ENCODE assay signal across 20 cellular contexts in genomic region chr14:99589651-99590530, GRCh38. TPM values are rescaled to one million over a fixed set of nuclear protein-coding genes. Genes with fewer than 3 reads are reported as not detected.
A peak's percentile ranks its signal among the peaks of the same experiment; 100 is the strongest.
DNase-seq lines count a peak whose midpoint lies in the region; ATAC-seq and TF ChIP-seq lines count a peak whose summit lies in the region.
"Had no signal": no experiment of that assay in that cellular context is flagged by ENCODE, and none has a peak within 500 bp of the region (broad histone marks: within the 10 kb centered on the region; RNA-seq: fewer than 3 reads in every experiment).

No MANE protein-coding gene starts in this region.

- H3K14ac ChIP-seq in mesenchymal stem cell (ENCODE audit: low read length in 2 of 2) = peak overlapping the region in 1 of 2 experiments; percentile 83

- no peak overlapping the region for H2AFZ ChIP-seq in mesenchymal stem cell (ENCODE audit: low read depth, low read length)

- no peak overlapping the region for H2BK5ac ChIP-seq in mesenchymal stem cell (ENCODE audit: low read depth, low read length, poor library complexity, severe bottlenecking)

- H2BK12ac ChIP-seq in mesenchymal stem cell (ENCODE audit: low read length in 2 of 2) = peak overlapping the region in 1 of 2 experiments; percentile 45

- H3K4me3 Mint-ChIP-seq in endodermal cell = no peak overlapping the region
- H3K4me3 Mint-ChIP-seq: CD14-positive monocyte; stimulated activated effector memory CD8-positive, alpha-beta T cell treated with anti-CD3 and anti-CD28 coated beads, Interleukin-12 subunit alpha, Interleukin-12 subunit beta, amount 100 ng/mL, for 72 hours had no signal

- peak overlapping the region in 1 of 2 experiments; percentile 21 for H3K18ac ChIP-seq in mesenchymal stem cell (ENCODE audit: low read depth in 1 of 2, low read length in 2 of 2)

- H3K4me2 ChIP-seq in mesenchymal stem cell (ENCODE audit: low read length, poor library complexity, severe bottlenecking) = no peak overlapping the region

- no peak overlapping the region for H3K4me3 ChIP-seq in endodermal cell (ENCODE audit: low read length)
- no peak overlapping the region for H3K4me3 ChIP-seq in mesenchymal stem cell (ENCODE audit: insufficient read depth in 1 of 2, low read depth in 1 of 2, low read length in 2 of 2)
- H3K4me3 ChIP-seq: HAP-1, left lung, pancreas, tibial artery had no signal

- peak; percentile 65 for ATAC-seq in Right ventricle myocardium superior (ENCODE audit: poor library complexity)
- ATAC-seq: activated CD4-positive, CD25-positive, alpha-beta regulatory T cell treated with anti-CD3 and anti-CD28 coated beads, Interleukin-2, amount 50 U/mL, for 24 hours; stimulated activated effector memory CD8-positive, alpha-beta T cell treated with anti-CD3 and anti-CD28 coated beads, Interleukin-12 subunit alpha, Interleukin-12 subunit beta, amount 100 ng/mL, for 72 hours had no signal

- no peaks in the 10 kb centered on the region for H3K36me3 ChIP-seq in endodermal cell (ENCODE audit: control insufficient read depth, insufficient read depth, low read length)
- H3K36me3 ChIP-seq in mesenchymal stem cell (ENCODE audit: control insufficient read depth in 1 of 2, insufficient read depth in 2 of 2, low read depth in 1 of 2, low read length in 2 of 2) = no peaks in the 10 kb centered on the region
- H3K36me3 ChIP-seq: HAP-1, left lung, pancreas, tibial artery had no signal

- H3K36me3 Mint-ChIP-seq in endodermal cell (ENCODE audit: low read depth) = no peaks in the 10 kb centered on the region
- H3K36me3 Mint-ChIP-seq: CD14-positive monocyte had no signal

- intact Hi-C loops in Right ventricle myocardium superior (cut with DNase I) = no loop called here
- intact Hi-C loops in cardiac septum (cut with DNase I) = no loop called here

- H3K27ac ChIP-seq in endodermal cell (ENCODE audit: low read depth, low read length) (peak overlapping the region; percentile 66), mesenchymal stem cell (ENCODE audit: low read length, poor library complexity, severe bottlenecking) (no peak overlapping the region)
- H3K27ac ChIP-seq: pancreas, tibial artery had no signal

- WGBS in endodermal cell (ENCODE audit: insufficient coverage in 1 of 2, insufficient read length in 1 of 2), 2 experiments = 88 to 93% methylated on average over 11 to 17 of the region's 17 CpGs
- 88% methylated on average over 14 of the region's 17 CpGs for WGBS in mesenchymal stem cell

- H3K9ac ChIP-seq in endodermal cell (ENCODE audit: extremely low read depth, low read length, poor library complexity, severe bottlenecking) = no peak overlapping the region
- H3K9ac ChIP-seq in mesenchymal stem cell (ENCODE audit: low read length) = no peak overlapping the region

- H3K9me3 Mint-ChIP-seq in endodermal cell = no peaks in the 10 kb centered on the region
- H3K9me3 Mint-ChIP-seq: CD14-positive monocyte; stimulated activated effector memory CD8-positive, alpha-beta T cell treated with anti-CD3 and anti-CD28 coated beads, Interleukin-12 subunit alpha, Interleukin-12 subunit beta, amount 100 ng/mL, for 72 hours had no signal

- H3K23ac ChIP-seq in mesenchymal stem cell (ENCODE audit: low read length in 2 of 2) = no peak overlapping the region

- DNase-seq in Right ventricle myocardium superior = no peak
- no peak for DNase-seq in cardiac septum (ENCODE audit: low spot score)
- DNase-seq in endodermal cell = no peak
- no peak for DNase-seq in mesenchymal stem cell
- no peak for DNase-seq in activated CD8-positive, alpha-beta memory T cell treated with anti-CD3 and anti-CD28 coated beads for 24 hours
- no peak for DNase-seq in NCI-H2029 (lab: John Stamatoyannopoulos, UW)
- no peak for DNase-seq in activated CD4-positive, alpha-beta T cell treated with anti-CD3 and anti-CD28 coated beads for 1 hour
- no peak for DNase-seq in HK-2 (ENCODE audit: unreplicated experiment)
- DNase-seq: activated effector memory CD4-positive, alpha-beta T cell treated with Interleukin-2 at 50 U/mL for 16 hours; DMS153; NCI-H1436 treated with DMSO at 0.1 percent for 48 hours; NCI-H2227 treated with DMSO at 0.1 percent for 48 hours; SIG-M5; tibial artery had no signal

- H3K4me1 ChIP-seq in endodermal cell (ENCODE audit: control insufficient read depth, insufficient read depth, low read length) (peaks cover 5% of the 10 kb centered on the region), mesenchymal stem cell (ENCODE audit: control insufficient read depth, insufficient read depth, low read depth, low read length) (peaks cover 33% of the 10 kb centered on the region)
- H3K4me1 ChIP-seq: HAP-1 had no signal

- no peak overlapping the region for H3K27ac Mint-ChIP-seq in endodermal cell
- H3K27ac Mint-ChIP-seq: stimulated activated effector memory CD8-positive, alpha-beta T cell treated with anti-CD3 and anti-CD28 coated beads, Interleukin-12 subunit alpha, Interleukin-12 subunit beta, amount 100 ng/mL, for 72 hours had no signal

- H3K4me1 Mint-ChIP-seq in endodermal cell = peaks cover 38% of the 10 kb centered on the region
- H3K4me1 Mint-ChIP-seq: CD14-positive monocyte had no signal

- H3K27me3 ChIP-seq in endodermal cell (ENCODE audit: control insufficient read depth, insufficient read depth, low read length, poor library complexity, severe bottlenecking) (no peaks in the 10 kb centered on the region), mesenchymal stem cell (ENCODE audit: control insufficient read depth in 1 of 2, insufficient read depth in 1 of 2, low read length in 2 of 2) (peaks cover 0 to 51% of the 10 kb centered on the region in 2 experiments)
- H3K27me3 ChIP-seq: left lung, pancreas, tibial artery had no signal

- H3K79me1 ChIP-seq in mesenchymal stem cell (replicated peaks; ENCODE audit: low read length, poor library complexity, severe bottlenecking) = peaks cover 8% of the 10 kb centered on the region

- H3K9me3 ChIP-seq in endodermal cell (ENCODE audit: control insufficient read depth, low read length) = no peaks in the 10 kb centered on the region
- H3K9me3 ChIP-seq in mesenchymal stem cell (ENCODE audit: control insufficient read depth, low read length) = no peaks in the 10 kb centered on the region
- H3K9me3 ChIP-seq: HAP-1, left lung, pancreas, tibial artery had no signal

- H2BK15ac ChIP-seq in mesenchymal stem cell (ENCODE audit: low read depth, poor library complexity, severe bottlenecking) = peak overlapping the region; percentile 0

- no peak overlapping the region for H2BK120ac ChIP-seq in mesenchymal stem cell (ENCODE audit: low read depth, low read length)

- H2AK5ac ChIP-seq in mesenchymal stem cell (ENCODE audit: low read length, severe bottlenecking) = no peak overlapping the region

- H4K8ac ChIP-seq in mesenchymal stem cell (ENCODE audit: low read length) = no peak overlapping the region

- H3K27me3 Mint-ChIP-seq in endodermal cell (ENCODE audit: insufficient read depth) = no peaks in the 10 kb centered on the region

- H4K91ac ChIP-seq in mesenchymal stem cell (ENCODE audit: low read length) = peak overlapping the region; percentile 21

- no peak for TF ChIP-seq CTCF in endodermal cell (conservative IDR thresholded peaks at IDR 0.05)

- no peak overlapping the region for H3K4ac ChIP-seq in mesenchymal stem cell (ENCODE audit: low read depth in 1 of 2, low read length in 2 of 2)

RNA-seq across cellular contexts. Expression of gene CCDC85C, which starts 14.1 kb away (rescaled TPM):
- total RNA-seq in Right ventricle myocardium superior (46.6 TPM), cardiac septum (21.4 TPM), endodermal cell (10 to 100 TPM; 32.8 to 45.8 TPM)
- polyA plus RNA-seq in endodermal cell (2013, experiment 1 of 2) = 63.0 TPM
- polyA plus RNA-seq in endodermal cell (2013, experiment 2 of 2) = 64.5 TPM
- polyA plus RNA-seq in mesenchymal stem cell (2013, experiment 1 of 2) = 1.1 TPM
- 1.2 TPM for polyA plus RNA-seq in mesenchymal stem cell (2013, experiment 2 of 2)

RNA-seq across cellular contexts. Expression of gene HHIPL1, which starts 55.0 kb away (rescaled TPM):
- total RNA-seq in Right ventricle myocardium superior (1.6 TPM), cardiac septum (1.9 TPM), endodermal cell (1 to 10 TPM; 3.0 to 3.4 TPM)
- 1.8 TPM for polyA plus RNA-seq in endodermal cell (2013, experiment 1 of 2)
- polyA plus RNA-seq in endodermal cell (2013, experiment 2 of 2) = 2.3 TPM
- 0.48 TPM for polyA plus RNA-seq in mesenchymal stem cell (2013, experiment 1 of 2)
- polyA plus RNA-seq in mesenchymal stem cell (2013, experiment 2 of 2) = 0.58 TPM
- polyA plus RNA-seq: CD14-positive monocyte had no signal
